ENCODE assay signal across 22 cellular contexts in genomic region chr1:44862829-44863406, GRCh38. TPM values are rescaled to one million over a fixed set of nuclear protein-coding genes. Genes with fewer than 3 reads are reported as not detected.
DNase-seq lines count a peak whose midpoint lies in the region; ATAC-seq and TF ChIP-seq lines count a peak whose summit lies in the region.
"Had no signal": no experiment of that assay in that cellular context is flagged by ENCODE, and none has a peak within 500 bp of the region (broad histone marks: within the 10 kb centered on the region; RNA-seq: fewer than 3 reads in every experiment).

No MANE protein-coding gene starts in this region.

- ATAC-seq in activated T-helper 17 cell treated with anti-CD3 and anti-CD28 coated beads, Interleukin-2, amount 50 U/mL, for 72 hours (replicated peaks), result peak; percentile 88
- peak; percentile 79 for ATAC-seq in foreskin keratinocyte
- ATAC-seq: activated CD8-positive, alpha-beta T cell treated with anti-CD3 and anti-CD28 coated beads, Interleukin-2, amount 10 ng/mL, durations not matched to agents 7 days and 5 days; activated naive CD8-positive, alpha-beta T cell treated with anti-CD3 and anti-CD28 coated beads, Interleukin-2, amount 50 U/mL, for 24 hours; naive thymus-derived CD4-positive, alpha-beta T cell; T-cell had no signal

- no peaks in the 10 kb centered on the region for H3K4me1 Mint-ChIP-seq in activated T-helper 17 cell treated with anti-CD3 and anti-CD28 coated beads, Interleukin-2, amount 50 U/mL, for 72 hours

- H3K4me1 ChIP-seq in foreskin keratinocyte, result no peaks in the 10 kb centered on the region

- no peaks in the 10 kb centered on the region for H3K9me3 Mint-ChIP-seq in activated T-helper 17 cell treated with anti-CD3 and anti-CD28 coated beads, Interleukin-2, amount 50 U/mL, for 72 hours
- H3K9me3 Mint-ChIP-seq: activated naive CD8-positive, alpha-beta T cell treated with anti-CD3 and anti-CD28 coated beads, Interleukin-2, amount 50 U/mL, for 24 hours; memory B cell; naive thymus-derived CD4-positive, alpha-beta T cell; T-cell had no signal

- no peak overlapping the region for H3K27ac ChIP-seq in foreskin keratinocyte
- H3K27ac ChIP-seq: thoracic aorta had no signal

- H3K27me3 Mint-ChIP-seq in activated T-helper 17 cell treated with anti-CD3 and anti-CD28 coated beads, Interleukin-2, amount 50 U/mL, for 72 hours, result no peaks in the 10 kb centered on the region
- H3K27me3 Mint-ChIP-seq: activated naive CD8-positive, alpha-beta T cell treated with anti-CD3 and anti-CD28 coated beads, Interleukin-2, amount 50 U/mL, for 24 hours; memory B cell; naive thymus-derived CD4-positive, alpha-beta T cell; T-cell had no signal

- DNase-seq in COLO829 (ENCODE audit: low spot score) (peak; percentile 21), GM04504 (ENCODE audit: low read depth) (peak; percentile 19), foreskin keratinocyte (peak in 1 of 2 donors; percentile 33), ecto neural progenitor cell (ENCODE audit: low spot score) (no peak), activated gamma-delta T cell (lab: John Stamatoyannopoulos, UW) (no peak), inferior parietal cortex (ENCODE audit: extremely low spot score) (no peak)
- DNase-seq in effector CD8-positive, alpha-beta T cell (lab: John Stamatoyannopoulos, UW), result no peak
- DNase-seq: activated CD8-positive, alpha-beta T cell treated with anti-CD3 and anti-CD28 coated beads, Interleukin-2, amount 10 ng/mL, durations not matched to agents 7 days and 5 days; activated naive CD8-positive, alpha-beta T cell treated with anti-CD3 and anti-CD28 coated beads, Interleukin-2, amount 50 U/mL, for 24 hours; activated T-cell treated with anti-CD3 and anti-CD28 coated beads, Interleukin-2, amount 50 U/mL, for 48 hours; dorsolateral prefrontal cortex; GF-D8; naive thymus-derived CD4-positive, alpha-beta T cell; NCI-H146; NCI-H2227 treated with DMSO at 0.1 percent for 48 hours; stimulated activated CD8-positive, alpha-beta memory T cell treated with anti-CD3 and anti-CD28 coated beads, Interleukin-4, amount 100 ng/mL, for 48 hours; T-cell had no signal

- TF ChIP-seq CTCF in foreskin keratinocyte (conservative IDR thresholded peaks at IDR 0.05), result no peak

- peaks cover 34% of the 10 kb centered on the region for H3K36me3 Mint-ChIP-seq in activated T-helper 17 cell treated with anti-CD3 and anti-CD28 coated beads, Interleukin-2, amount 50 U/mL, for 72 hours (ENCODE audit: low read depth)

- no peak overlapping the region for H3K4me3 Mint-ChIP-seq in activated T-helper 17 cell treated with anti-CD3 and anti-CD28 coated beads, Interleukin-2, amount 50 U/mL, for 72 hours
- H3K4me3 Mint-ChIP-seq: activated CD8-positive, alpha-beta T cell treated with anti-CD3 and anti-CD28 coated beads, Interleukin-2, amount 10 ng/mL, durations not matched to agents 7 days and 5 days; activated naive CD8-positive, alpha-beta T cell treated with anti-CD3 and anti-CD28 coated beads, Interleukin-2, amount 50 U/mL, for 24 hours; memory B cell; naive thymus-derived CD4-positive, alpha-beta T cell; T-cell had no signal

- H3K27me3 ChIP-seq in foreskin keratinocyte, result no peaks in the 10 kb centered on the region
- H3K27me3 ChIP-seq: dorsolateral prefrontal cortex had no signal

- H3K27ac Mint-ChIP-seq in activated T-helper 17 cell treated with anti-CD3 and anti-CD28 coated beads, Interleukin-2, amount 50 U/mL, for 72 hours, result no peak overlapping the region
- H3K27ac Mint-ChIP-seq: activated CD8-positive, alpha-beta T cell treated with anti-CD3 and anti-CD28 coated beads, Interleukin-2, amount 10 ng/mL, durations not matched to agents 7 days and 5 days; activated naive CD8-positive, alpha-beta T cell treated with anti-CD3 and anti-CD28 coated beads, Interleukin-2, amount 50 U/mL, for 24 hours; memory B cell; naive thymus-derived CD4-positive, alpha-beta T cell; T-cell had no signal

RNA-seq across cellular contexts. Expression of gene PTCH2, which starts 19.9 kb away (rescaled TPM):
- total RNA-seq in activated T-helper 17 cell treated with anti-CD3 and anti-CD28 coated beads, Interleukin-2, amount 50 U/mL, for 72 hours, result 1 to 10 TPM in 1 of 2 donors, under 1 TPM in 1; 0.64 to 1.1 TPM
- total RNA-seq in foreskin keratinocyte, result 0.31 and 0.67 TPM in 2 replicates
- polyA plus RNA-seq in foreskin keratinocyte, result 0.04 and 0.06 TPM in 2 replicates

RNA-seq across cellular contexts. Expression of gene BTBD19, which starts 54.6 kb away (rescaled TPM):
- total RNA-seq in activated T-helper 17 cell treated with anti-CD3 and anti-CD28 coated beads, Interleukin-2, amount 50 U/mL, for 72 hours, result 10 to 100 TPM; 15.9 to 62.7 TPM
- total RNA-seq in foreskin keratinocyte, result 1.6 and 1.9 TPM in 2 replicates
- polyA plus RNA-seq in foreskin keratinocyte, result 1.4 and 1.6 TPM in 2 replicates

RNA-seq across cellular contexts. Expression of gene DYNLT4, which starts 55.8 kb away (rescaled TPM):
- total RNA-seq in activated T-helper 17 cell treated with anti-CD3 and anti-CD28 coated beads, Interleukin-2, amount 50 U/mL, for 72 hours, result 1 to 10 TPM in 1 of 2 donors, under 1 TPM in 1; 0.56 to 1.2 TPM
- not detected in 2 replicates for total RNA-seq in foreskin keratinocyte
- 0.09 TPM in 1 of 2 replicates, not detected in the other for polyA plus RNA-seq in foreskin keratinocyte
- total RNA-seq: cardiac septum, thoracic aorta had no signal
- polyA plus RNA-seq: keratinocyte had no signal

Comparison
In these comparisons a context has a peak if more than half of its experiments do, and no peak if none do; other contexts are left out.
1. DNase-seq: peak in COLO829 (single experiment) and GM04504 (single experiment); none in ecto neural progenitor cell (single experiment), effector CD8-positive, alpha-beta T cell (single experiment), activated gamma-delta T cell (single experiment) and inferior parietal cortex (single experiment).